11 cellular contexts compared by ENCODE assay signal in the genomic region with DNA sequence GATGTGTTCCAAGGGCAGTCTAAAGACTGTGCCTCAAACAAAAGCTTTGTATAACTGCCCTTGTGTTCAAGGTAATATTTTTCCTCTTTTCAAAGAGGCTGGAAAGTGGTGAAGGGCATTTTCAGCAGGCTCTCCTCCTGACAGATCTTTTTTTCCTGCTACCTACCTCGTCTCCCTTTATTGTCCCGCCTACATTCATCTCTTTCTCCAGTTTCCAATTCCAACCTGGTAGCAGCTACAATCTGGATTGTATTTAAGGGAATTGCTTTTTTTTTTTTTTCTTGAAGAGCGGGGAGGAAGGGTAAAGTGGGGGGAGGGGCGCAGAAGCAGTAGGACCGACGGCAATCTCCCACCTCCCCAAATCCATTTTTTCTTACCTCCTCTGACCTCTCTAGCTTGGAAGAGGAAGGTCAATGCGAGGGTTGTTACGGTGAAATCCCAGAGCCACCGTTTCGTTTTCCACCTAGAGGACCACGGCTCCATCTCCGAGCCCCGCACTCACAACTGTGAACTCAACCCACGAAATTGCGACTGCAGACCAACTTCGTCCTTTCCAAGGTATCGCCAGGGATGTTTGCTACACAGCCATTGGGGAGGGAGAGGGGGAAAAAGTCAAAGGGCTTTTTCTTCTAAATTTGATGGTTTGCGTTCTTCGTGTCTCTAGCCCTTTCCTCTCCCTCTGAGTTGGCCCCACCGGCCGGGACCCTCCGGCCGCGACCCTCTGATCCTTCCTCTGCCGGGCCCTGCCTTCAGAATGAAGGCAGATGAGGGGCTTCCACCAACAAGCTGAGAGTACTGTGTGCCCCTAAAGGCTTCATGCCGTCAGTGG. TPM values are rescaled to one million over a fixed set of nuclear protein-coding genes. Genes with fewer than 3 reads are reported as not detected.
DNase-seq lines count a peak whose midpoint lies in the region; ATAC-seq and TF ChIP-seq lines count a peak whose summit lies in the region.
"Had no signal": no experiment of that assay in that cellular context is flagged by ENCODE, and none has a peak within 500 bp of the region (broad histone marks: within the 10 kb centered on the region; RNA-seq: fewer than 3 reads in every experiment).

A gene (minus strand): TSS at position 827 of the 829 bp plus-strand sequence. CDS start 344 bp downstream, at position 483.

- TF ChIP-seq EP300 in SK-N-SH (IDR thresholded peaks at IDR 0.05; ENCODE audit: borderline replicate concordance in 1 of 2, low read depth in 1 of 2, low read length in 1 of 2) (no peak), esophagus muscularis mucosa (IDR thresholded peaks at IDR 0.05) (no peak), upper lobe of left lung (IDR thresholded peaks at IDR 0.05) (no peak)

- H3K4me1 ChIP-seq in SK-N-SH (ENCODE audit: control insufficient read depth in 1 of 2, insufficient read depth in 2 of 2, low read depth in 1 of 2, low read length in 1 of 2) (peaks cover 2 to 13% of the 10 kb centered on the region in 2 experiments; a peak in 3 of 4 replicates), esophagus muscularis mucosa (peaks cover 13 to 34% (median 26%) of the 10 kb centered on the region in 4 donors), upper lobe of left lung (peaks cover 20 to 26% (median 21%) of the 10 kb centered on the region in 4 donors)

- peak within 1 kb of the TSS; percentile 89 for H3K4me2 ChIP-seq in SK-N-SH

- H3K36me3 Mint-ChIP-seq in natural killer cell, result peaks cover 12% of the 10 kb centered on the region
- H3K36me3 Mint-ChIP-seq in T-cell, result no peaks in the 10 kb centered on the region

- intact Hi-C loops in esophagus muscularis mucosa (cut with DNase I) (loop anchor here (5.0 kb wide), 2 partner anchors 349 to 404 kb away; no protein-coding TSS in a partner anchor), natural killer cell (cut with micrococcal nuclease) (loop anchor here (2.0 to 5.0 kb wide), 2 partner anchors 354 to 407 kb away; no protein-coding TSS in a partner anchor)

- H4K20me1 ChIP-seq in SK-N-SH (ENCODE audit: insufficient read depth), result no peaks in the 10 kb centered on the region

- H3K27ac Mint-ChIP-seq in natural killer cell (no peak within 1 kb of the TSS), T-cell (no peak within 1 kb of the TSS)
- H3K27ac Mint-ChIP-seq: effector memory CD8-positive, alpha-beta T cell had no signal

- no peak for TF ChIP-seq RAD21 in SK-N-SH (IDR thresholded peaks at IDR 0.05; ENCODE audit: low read length)

- CTCF ChIA-PET in SK-N-SH (lab: Yijun Ruan, JAX) (interaction anchor here (0.8 to 5.4 kb wide), 8 partner anchors 12 to 407 kb away, joined by 3 to 119 read pairs (median 10); no protein-coding TSS in a partner anchor), T-cell (lab: Charles Lee) (no interaction called here)

- H3K79me2 ChIP-seq in SK-N-SH (ENCODE audit: insufficient read depth), result no peaks in the 10 kb centered on the region

- no peak for TF ChIP-seq POLR2A in esophagus muscularis mucosa (IDR thresholded peaks at IDR 0.05; ENCODE audit: low read depth)
- TF ChIP-seq POLR2A in upper lobe of left lung (IDR thresholded peaks at IDR 0.05), result no peak

- 50% methylated on average over 25 of the region's 26 CpGs for WGBS in SK-N-SH (ENCODE audit: low lambda C conversion rate)
- 6% methylated on average over 24 of the region's 26 CpGs for WGBS in esophagus muscularis mucosa
- 2 to 4% methylated on average over 25 to 26 of the region's 26 CpGs for WGBS in upper lobe of left lung, 2 donors

- peaks cover 9 to 15% of the 10 kb centered on the region in 2 donors for H3K27me3 Mint-ChIP-seq in natural killer cell (ENCODE audit: low read depth in 2 of 2)
- H3K27me3 Mint-ChIP-seq in T-cell, result peaks cover 21 to 27% of the 10 kb centered on the region in 2 donors

- ATAC-seq in SK-N-SH treated with all-trans-retinoic acid at 6 μM for 48 hours (no peak; the same call in 2 of the 3 replicates), natural killer cell (no peak), upper lobe of left lung (ENCODE audit: low FRiP score in 2 of 2) (peak in 1 of 2 donors; percentile 19), T-cell (replicated peaks in 1 of 4) (no peak), HG02884 (IDR thresholded peaks at IDR 0.05; ENCODE audit: unreplicated experiment) (no peak)
- no peak for ATAC-seq in activated CD4-positive, CD25-positive, alpha-beta regulatory T cell treated with anti-CD3 and anti-CD28 coated beads, Interleukin-2, amount 50 U/mL, for 24 hours
- ATAC-seq: effector memory CD8-positive, alpha-beta T cell had no signal

- POLR2A ChIA-PET in SK-N-SH (lab: Yijun Ruan, JAX) (no interaction called here), T-cell (lab: Charles Lee) (interaction anchor here in 1 of 2 donors (0.6 kb wide), 1 partner anchor 12 kb away, joined by 3 read pairs; no protein-coding TSS in a partner anchor)

- H3K36me3 ChIP-seq in SK-N-SH (replicated peaks in 1 of 2; ENCODE audit: control insufficient read depth in 1 of 2, insufficient read depth in 2 of 2, low read length in 1 of 2), result no peaks in the 10 kb centered on the region
- no peaks in the 10 kb centered on the region for H3K36me3 ChIP-seq in esophagus muscularis mucosa
- H3K36me3 ChIP-seq in upper lobe of left lung, result no peaks in the 10 kb centered on the region

- TF ChIP-seq CTCF in SK-N-SH (IDR thresholded peaks at IDR 0.05) (no peak), esophagus muscularis mucosa (IDR thresholded peaks at IDR 0.05) (no peak), natural killer cell (IDR thresholded peaks at IDR 0.05) (no peak), upper lobe of left lung (IDR thresholded peaks at IDR 0.05) (no peak)

- H3K4me3 Mint-ChIP-seq in natural killer cell (peak within 1 kb of the TSS; percentile 57), T-cell (peak within 1 kb of the TSS in 1 of 3 donors; percentile 9)

- peak within 1 kb of the TSS; percentile 2 to 68; a peak in 2 of 4 replicates for H3K4me3 ChIP-seq in SK-N-SH (ENCODE audit: low read depth in 2 of 2, low read length in 1 of 2)
- peak within 1 kb of the TSS; percentile 49 to 57 (median 50) for H3K4me3 ChIP-seq in esophagus muscularis mucosa
- H3K4me3 ChIP-seq in upper lobe of left lung, result peak within 1 kb of the TSS in 3 of 4 donors; percentile 34 to 45 (median 43)

- peaks cover 36% of the 10 kb centered on the region for H3F3A ChIP-seq in SK-N-SH (replicated peaks; ENCODE audit: insufficient read depth)

- H3K9me3 ChIP-seq in SK-N-SH (no peaks in the 10 kb centered on the region), esophagus muscularis mucosa (no peaks in the 10 kb centered on the region), upper lobe of left lung (no peaks in the 10 kb centered on the region)

- H3K9me3 Mint-ChIP-seq in natural killer cell (peaks cover 2% of the 10 kb centered on the region in 2 donors), T-cell (no peaks in the 10 kb centered on the region)

- H2AFZ ChIP-seq in SK-N-SH (ENCODE audit: low read depth), result no peak within 1 kb of the TSS

- DNase-seq in SK-N-SH, result peak; percentile 21
- DNase-seq in esophagus muscularis mucosa (ENCODE audit: extremely low spot score), result no peak
- DNase-seq in natural killer cell, result no peak
- peak in 1 of 2 donors; percentile 58 for DNase-seq in upper lobe of left lung
- no peak for DNase-seq in T-cell
- DNase-seq: activated CD4-positive, CD25-positive, alpha-beta regulatory T cell; effector memory CD8-positive, alpha-beta T cell; NCI-H2227 treated with DMSO at 0.1 percent for 48 hours had no signal

- no peak within 1 kb of the TSS for H3K27ac ChIP-seq in SK-N-SH (ENCODE audit: low read depth in 2 of 2, low read length in 1 of 2)
- H3K27ac ChIP-seq in esophagus muscularis mucosa (replicated peaks in 1 of 4), result no peak within 1 kb of the TSS
- H3K27ac ChIP-seq in upper lobe of left lung, result no peak within 1 kb of the TSS

- H3K4me1 Mint-ChIP-seq in natural killer cell (peaks cover 0 to 16% of the 10 kb centered on the region in 2 donors), T-cell (peaks cover 8 to 15% (median 14%) of the 10 kb centered on the region in 3 donors)

- H3K27me3 ChIP-seq in SK-N-SH (ENCODE audit: insufficient read depth) (no peaks in the 10 kb centered on the region), esophagus muscularis mucosa (peaks cover 0 to 16% (median 0%) of the 10 kb centered on the region in 4 donors), upper lobe of left lung (no peaks in the 10 kb centered on the region)

- H3K9ac ChIP-seq in SK-N-SH, result no peak within 1 kb of the TSS

- no peaks in the 10 kb centered on the region; the same call in 1 of the 2 replicates for H3K9me2 ChIP-seq in SK-N-SH

TF ChIP-seq in SK-N-SH, 30 proteins besides CTCF, POLR2A, EP300 and RAD21 (continues in another document):
- TF ChIP-seq GABPA (IDR thresholded peaks at IDR 0.05; ENCODE audit: low read depth) (no peak), EZH2phosphoT487 (IDR thresholded peaks at IDR 0.05; ENCODE audit: borderline replicate concordance, low read depth) (no peak), MEF2A (IDR thresholded peaks at IDR 0.05; ENCODE audit: borderline replicate concordance, low read depth) (no peak), TEAD4 (IDR thresholded peaks at IDR 0.05; ENCODE audit: borderline replicate concordance, insufficient read depth) (no peak)

TF ChIP-seq in SK-N-SH treated with all-trans-retinoic acid at 6 μM for 48 hours, 23 proteins besides CTCF, POLR2A, EP300 and RAD21:
- TF ChIP-seq ESRRG (CRISPR knock-in tag; IDR thresholded peaks at IDR 0.05) (no peak), ZFP3 (CRISPR knock-in tag; IDR thresholded peaks at IDR 0.05) (no peak), ZFP30 (CRISPR knock-in tag; IDR thresholded peaks at IDR 0.05) (no peak), CSDC2 (CRISPR knock-in tag; IDR thresholded peaks at IDR 0.05) (no peak), BACH2 (CRISPR knock-in tag; IDR thresholded peaks at IDR 0.05; ENCODE audit: borderline replicate concordance) (no peak), ZNF70 (CRISPR knock-in tag; IDR thresholded peaks at IDR 0.05) (no peak)

RNA-seq across cellular contexts. Expression of the gene that starts here (rescaled TPM):
- polyA plus RNA-seq in SK-N-SH (2012; rRNA removed), result 0.13 and 0.15 TPM in 2 replicates
- 0.13 and 0.17 TPM in 2 replicates for polyA plus RNA-seq in SK-N-SH (2012; cell fraction: cytosol; rRNA removed)
- 0.11 and 0.12 TPM in 2 replicates for polyA plus RNA-seq in SK-N-SH (2012; cell fraction: nucleus; rRNA removed)
- under 1 TPM in 3 of 4 donors, not detected in 1; 0.06 to 0.17 (median 0.11) TPM for total RNA-seq in esophagus muscularis mucosa
- not detected for total RNA-seq in natural killer cell
- 1 to 10 TPM in 2 of 6 donors, under 1 TPM in 4; 0.23 to 1.0 (median 0.73) TPM for total RNA-seq in upper lobe of left lung
- total RNA-seq in T-cell, result under 1 TPM in 2 of 5 donors, not detected in 3; 0.07 to 0.13 TPM

Comparison
In these comparisons a context has a peak if more than half of its experiments do, and no peak if none do; other contexts are left out.
1. Peak in DNase-seq, H3K4me3 ChIP-seq and H3K4me2 ChIP-seq in SK-N-SH; RNA of the gene not detected or under 1 TPM.